ENCODE assay signal across 8 cellular contexts in genomic region chr11:9566561-9567063, GRCh38. TPM values are rescaled to one million over a fixed set of nuclear protein-coding genes. Genes with fewer than 3 reads are reported as not detected.
A peak's percentile ranks its signal among the peaks of the same experiment; 100 is the strongest.
DNase-seq lines count a peak whose midpoint lies in the region; ATAC-seq and TF ChIP-seq lines count a peak whose summit lies in the region.

No MANE protein-coding gene starts in this region.

- H3K9me3 Mint-ChIP-seq in progenitor cell of endocrine pancreas (ENCODE audit: low read depth) = peaks cover under 1% of the 10 kb centered on the region

- peaks cover 54% of the 10 kb centered on the region for H3K4me1 Mint-ChIP-seq in progenitor cell of endocrine pancreas (ENCODE audit: low read depth)

- peak overlapping the region; percentile 99 for H3K27ac Mint-ChIP-seq in progenitor cell of endocrine pancreas

- H3K27me3 ChIP-seq in WERI-Rb-1 (ENCODE audit: insufficient read depth, low read depth, severe bottlenecking) (no peaks in the 10 kb centered on the region), foreskin keratinocyte (no peaks in the 10 kb centered on the region)

- H3K36me3 ChIP-seq in WERI-Rb-1 = no peaks in the 10 kb centered on the region

- H3K36me3 Mint-ChIP-seq in progenitor cell of endocrine pancreas (ENCODE audit: insufficient read depth) = peaks cover under 1% of the 10 kb centered on the region

- intact Hi-C loops in left colon (cut with DNase I, micrococcal nuclease) = no loop called here

- TF ChIP-seq CTCF in WERI-Rb-1 (IDR thresholded peaks at IDR 0.05; ENCODE audit: low read depth, low read length) (no peak), foreskin keratinocyte (conservative IDR thresholded peaks at IDR 0.05) (no peak), progenitor cell of endocrine pancreas (IDR thresholded peaks at IDR 0.05; ENCODE audit: unreplicated experiment) (no peak)

- H3K27ac ChIP-seq in WERI-Rb-1 (peak overlapping the region; percentile 75), foreskin keratinocyte (peak overlapping the region; percentile 100)

- peaks cover 42% of the 10 kb centered on the region for H3K4me1 ChIP-seq in foreskin keratinocyte

- H3K4me3 Mint-ChIP-seq in progenitor cell of endocrine pancreas (ENCODE audit: low read depth) = no peak overlapping the region

- no peak overlapping the region for H3K4me3 ChIP-seq in WERI-Rb-1 (ENCODE audit: low read depth, low read length)

- H3K9me3 ChIP-seq in WERI-Rb-1 (ENCODE audit: severe bottlenecking) = peaks cover under 1% of the 10 kb centered on the region

- DNase-seq in ELR (ENCODE audit: low read depth) (peak; percentile 20), WERI-Rb-1 (no peak), foreskin keratinocyte (no peak), progenitor cell of endocrine pancreas (ENCODE audit: low spot score, unreplicated experiment) (no peak), cerebellar nuclear complex (lab: John Stamatoyannopoulos, UW) (no peak), left colon (no peak), SHP77 (lab: John Stamatoyannopoulos, UW) (no peak)

- ATAC-seq in foreskin keratinocyte (no peak), left colon (no peak), HG03342 (IDR thresholded peaks at IDR 0.05; ENCODE audit: unreplicated experiment) (no peak)

- no peaks in the 10 kb centered on the region for H3K27me3 Mint-ChIP-seq in progenitor cell of endocrine pancreas

RNA-seq across cellular contexts. Expression of gene WEE1, which starts 6.9 kb away (rescaled TPM):
- total RNA-seq in foreskin keratinocyte (39.6 and 43.6 TPM in 2 replicates), progenitor cell of endocrine pancreas (154 and 179 TPM in 2 replicates), left colon (10 to 100 TPM; 16.1 to 23.9 TPM)
- 10.3 and 14.2 TPM in 2 replicates for polyA plus RNA-seq in foreskin keratinocyte
